1 cellular context compared by ENCODE assay signal in the genomic region with DNA sequence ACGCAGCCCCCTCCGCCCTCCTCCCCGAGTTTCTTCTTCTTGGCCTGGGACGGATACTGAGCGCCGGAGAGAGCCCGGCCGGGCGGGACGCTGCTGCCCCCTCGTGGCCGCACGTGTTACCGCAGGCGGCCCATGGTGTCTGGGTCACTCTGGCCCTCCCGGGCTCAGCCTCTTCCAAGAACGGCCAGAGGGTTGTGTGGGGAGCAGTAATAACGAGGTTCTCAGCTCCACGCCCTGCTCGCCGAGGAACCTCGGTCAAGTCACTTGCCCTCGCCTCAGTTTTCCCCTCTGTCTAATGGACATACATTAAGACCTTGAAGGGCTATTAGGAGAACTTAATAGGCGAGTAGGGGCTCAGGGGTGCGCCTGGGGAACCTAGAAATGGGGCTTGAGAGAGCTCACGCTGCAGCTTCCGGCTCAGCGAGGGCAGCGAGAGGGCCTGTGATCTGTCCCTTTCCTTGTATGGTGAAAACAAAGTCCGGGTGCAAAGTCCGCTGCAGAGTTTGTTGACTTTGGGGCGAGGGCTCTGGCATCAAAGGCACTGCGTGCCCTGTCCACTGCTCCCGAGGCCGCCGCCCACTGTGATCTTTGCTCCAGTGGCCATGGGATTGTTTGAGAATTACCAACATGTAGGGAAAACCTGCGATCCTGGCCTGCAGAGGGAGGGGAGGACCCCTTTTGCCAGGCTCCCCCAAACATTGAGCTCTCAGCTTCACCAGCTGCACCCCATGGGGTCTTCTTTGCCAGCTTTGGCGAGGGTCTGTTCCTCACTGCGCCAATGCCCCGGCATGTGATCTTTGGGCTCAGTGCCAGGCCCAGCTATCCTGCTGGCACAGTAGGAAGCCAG.
TF ChIP-seq lines count a peak whose summit lies in the region.

No MANE protein-coding gene starts in this region.

TF ChIP-seq in A549, 52 proteins besides CTCF, POLR2A, EP300 and RAD21 (continued from another document):
- TF ChIP-seq, protein P1, sequence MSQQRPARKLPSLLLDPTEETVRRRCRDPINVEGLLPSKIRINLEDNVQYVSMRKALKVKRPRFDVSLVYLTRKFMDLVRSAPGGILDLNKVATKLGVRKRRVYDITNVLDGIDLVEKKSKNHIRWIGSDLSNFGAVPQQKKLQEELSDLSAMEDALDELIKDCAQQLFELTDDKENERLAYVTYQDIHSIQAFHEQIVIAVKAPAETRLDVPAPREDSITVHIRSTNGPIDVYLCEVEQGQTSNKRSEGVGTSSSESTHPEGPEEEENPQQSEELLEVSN (IDR thresholded peaks at IDR 0.05; ENCODE audit: borderline replicate concordance, low read depth) = 0 out of 2 replicates have a peak, but pooled peaks have one; percentile 43
- no peak for TF ChIP-seq HOXB13 (CRISPR knock-in tag; IDR thresholded peaks at IDR 0.05; ENCODE audit: low read depth)
- TF ChIP-seq HEYL (CRISPR knock-in tag; IDR thresholded peaks at IDR 0.05) = no peak
- no peak for TF ChIP-seq CBX2 (IDR thresholded peaks at IDR 0.05; ENCODE audit: borderline replicate concordance, low read depth)
